ENCODE assay signal across 9 cellular contexts in the genomic region with DNA sequence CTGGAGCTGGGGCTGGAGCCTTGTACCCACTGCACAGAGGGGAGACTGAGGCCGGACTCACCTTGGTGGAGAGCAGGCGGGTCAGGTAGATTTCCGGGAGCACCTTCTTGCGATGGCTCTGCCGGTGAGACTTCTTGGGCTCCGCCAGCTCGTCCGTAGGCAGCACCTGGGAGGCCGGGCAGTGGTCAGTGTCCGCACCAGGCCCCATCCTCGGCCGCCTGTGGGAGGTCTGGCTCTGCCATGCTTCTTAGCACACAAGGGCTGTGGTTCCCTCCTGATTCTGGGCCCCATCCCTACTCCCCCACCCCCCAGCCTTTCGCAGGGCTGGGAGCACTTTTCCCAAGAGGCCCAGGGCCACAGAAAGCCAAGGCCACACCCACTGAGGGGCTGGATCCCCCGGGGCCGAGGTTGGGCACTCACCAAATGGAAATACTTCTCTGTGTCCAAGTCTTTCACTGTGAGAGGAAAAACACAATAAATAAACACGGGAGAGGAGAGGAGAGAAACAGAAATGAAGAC. TPM values are rescaled to one million over a fixed set of nuclear protein-coding genes. Genes with fewer than 3 reads are reported as not detected.
DNase-seq lines count a peak whose midpoint lies in the region; ATAC-seq and TF ChIP-seq lines count a peak whose summit lies in the region.
"Had no signal": no experiment of that assay in that cellular context is flagged by ENCODE, and none has a peak within 500 bp of the region (broad histone marks: within the 10 kb centered on the region; RNA-seq: fewer than 3 reads in every experiment).

No MANE protein-coding gene starts in this region.

- TF ChIP-seq CTCF in endothelial cell (IDR thresholded peaks at IDR 0.05; ENCODE audit: unreplicated experiment) = no peak
- no peak for TF ChIP-seq CTCF in nephron (IDR thresholded peaks at IDR 0.05; ENCODE audit: unreplicated experiment in 3 of 3)
- TF ChIP-seq CTCF in omental fat pad (IDR thresholded peaks at IDR 0.05) = no peak

- ATAC-seq in Right ventricle myocardium inferior (peak; percentile 7), omental fat pad (ENCODE audit: low FRiP score) (no peak), HG03342 (IDR thresholded peaks at IDR 0.05; ENCODE audit: unreplicated experiment) (no peak)

- no peak for DNase-seq in Right ventricle myocardium inferior (ENCODE audit: missing footprints)
- DNase-seq in cardiac septum (ENCODE audit: low spot score) = no peak
- DNase-seq in endothelial cell (ENCODE audit: low spot score) = no peak
- DNase-seq in DMS153 (lab: John Stamatoyannopoulos, UW) = no peak
- no peak for DNase-seq in OCI-M1 (lab: John Stamatoyannopoulos, UW)
- DNase-seq in omental fat pad (ENCODE audit: low spot score) = no peak
- DNase-seq: brain microvascular endothelial cell had no signal

- H3K4me3 Mint-ChIP-seq in endothelial cell (ENCODE audit: unreplicated experiment) (peak overlapping the region; percentile 87), nephron (peak overlapping the region; percentile 0 to 7 (median 6))

- intact Hi-C loops in Right ventricle myocardium inferior (cut with DNase I) = loop anchor here (2.0 kb wide), 3 partner anchors 44 to 66 kb away; no protein-coding TSS in a partner anchor
- intact Hi-C loops in cardiac septum (cut with DNase I) = loop anchor here (2.0 to 5.0 kb wide), 2 partner anchors 34 to 58 kb away; no protein-coding TSS in a partner anchor

- peaks cover 16% of the 10 kb centered on the region for H3K4me1 Mint-ChIP-seq in endothelial cell (ENCODE audit: unreplicated experiment)
- peaks cover 44% of the 10 kb centered on the region for H3K4me1 Mint-ChIP-seq in nephron

- H3K9me3 Mint-ChIP-seq in endothelial cell (ENCODE audit: unreplicated experiment) (no peaks in the 10 kb centered on the region), nephron (no peaks in the 10 kb centered on the region)

- H3K27ac Mint-ChIP-seq in endothelial cell (ENCODE audit: unreplicated experiment) = peak overlapping the region; percentile 68
- peak overlapping the region; percentile 89 to 95 (median 93) for H3K27ac Mint-ChIP-seq in nephron

- H3K36me3 Mint-ChIP-seq in endothelial cell (ENCODE audit: low read depth, unreplicated experiment) = peaks cover 36% of the 10 kb centered on the region
- H3K36me3 Mint-ChIP-seq in nephron (ENCODE audit: low read depth) = peaks cover 16% of the 10 kb centered on the region

- H3K27me3 Mint-ChIP-seq in endothelial cell (ENCODE audit: unreplicated experiment) = peaks cover 49% of the 10 kb centered on the region
- H3K27me3 Mint-ChIP-seq in nephron (ENCODE audit: low read depth) = peaks cover 3% of the 10 kb centered on the region

RNA-seq across cellular contexts. Expression of a gene that starts 17.4 kb away (rescaled TPM):
- total RNA-seq in Right ventricle myocardium inferior (not detected), cardiac septum (not detected), endothelial cell (ENCODE audit: unreplicated experiment) (2.7 TPM), omental fat pad (not detected)

RNA-seq across cellular contexts. Expression of a gene that starts 31.9 kb away (rescaled TPM):
- not detected for total RNA-seq in Right ventricle myocardium inferior
- total RNA-seq in cardiac septum = not detected
- not detected for total RNA-seq in endothelial cell (ENCODE audit: unreplicated experiment)
- total RNA-seq in omental fat pad = under 1 TPM in 1 of 4 donors, not detected in 3; 0.28 TPM

RNA-seq across cellular contexts. Expression of a gene that starts 46.1 kb away (rescaled TPM):
- total RNA-seq in Right ventricle myocardium inferior (66.3 TPM), cardiac septum (54.8 TPM), endothelial cell (ENCODE audit: unreplicated experiment) (1,753 TPM), omental fat pad (100 to 1,000 TPM in 3 of 4 donors, 10 to 100 TPM in 1; 82.7 to 364 (median 170) TPM)
